ENCODE assay signal across 8 cellular contexts in the genomic region with DNA sequence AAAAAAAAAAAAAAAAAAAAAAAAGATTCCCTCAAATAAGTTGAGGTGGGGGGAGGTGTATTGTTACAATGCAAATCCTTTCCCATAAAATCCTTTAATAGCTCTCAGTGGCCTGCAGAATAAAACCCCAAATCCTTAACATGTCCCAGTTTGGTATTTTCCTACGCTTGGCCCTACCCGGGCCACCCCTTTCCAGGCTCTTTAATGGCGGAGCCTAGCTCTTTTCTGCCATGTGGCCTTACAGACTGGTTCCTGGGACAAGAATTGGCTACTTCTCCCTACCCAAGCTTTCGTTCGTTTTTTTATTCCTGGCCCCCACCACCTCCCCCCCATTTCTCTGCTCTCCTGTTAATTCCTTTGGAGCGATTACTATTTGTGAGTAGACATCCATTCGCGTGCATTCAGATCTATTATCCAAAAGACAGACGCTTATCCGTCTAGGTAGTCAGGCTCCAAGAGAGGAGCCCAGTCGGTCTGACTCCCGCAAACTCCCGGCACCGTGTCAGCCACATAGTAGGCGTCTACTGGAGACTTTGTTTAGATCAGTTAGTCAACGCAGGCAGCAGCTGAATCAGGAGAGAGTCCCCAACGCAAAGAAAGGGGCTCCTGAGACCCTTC. TPM values are rescaled to one million over a fixed set of nuclear protein-coding genes. Genes with fewer than 3 reads are reported as not detected.
DNase-seq lines count a peak whose midpoint lies in the region; ATAC-seq and TF ChIP-seq lines count a peak whose summit lies in the region.

No MANE protein-coding gene starts in this region.

- ATAC-seq in GM18502 (IDR thresholded peaks at IDR 0.05; ENCODE audit: poor library complexity, unreplicated experiment) = no peak

- no peaks in the 10 kb centered on the region for H3K9me3 ChIP-seq in SJSA1 (replicated peaks)

- peaks cover 36% of the 10 kb centered on the region for H3K4me1 ChIP-seq in SJSA1 (replicated peaks)

- peak overlapping the region; percentile 81 for H3K4me3 ChIP-seq in GM12864 (ENCODE audit: low read depth, low read length)
- peak overlapping the region; percentile 70 for H3K4me3 ChIP-seq in SJSA1
- peak overlapping the region; percentile 93 for H3K4me3 ChIP-seq in fibroblast of mammary gland (ENCODE audit: control insufficient read depth, low read depth, low read length)

- peak overlapping the region; percentile 97 for H3K4me3 Mint-ChIP-seq in progenitor cell of endocrine pancreas (ENCODE audit: low read depth)

- DNase-seq in GM12864 (ENCODE audit: low read depth) (no peak), SJSA1 (ENCODE audit: low read depth in 1 of 2, low spot score in 2 of 2) (no peak), fibroblast of mammary gland (ENCODE audit: low read depth) (no peak), progenitor cell of endocrine pancreas (ENCODE audit: low spot score, unreplicated experiment) (no peak), posterior cingulate gyrus (no peak), G401 (ENCODE audit: low spot score) (no peak), HK-2 (ENCODE audit: unreplicated experiment) (no peak)

- TF ChIP-seq CTCF in GM12864 (IDR thresholded peaks at IDR 0.05; ENCODE audit: low read depth, low read length, missing control alignments) (no peak), fibroblast of mammary gland (conservative IDR thresholded peaks at IDR 0.05; ENCODE audit: control insufficient read depth, insufficient read depth, low read depth, low read length) (no peak), progenitor cell of endocrine pancreas (IDR thresholded peaks at IDR 0.05; ENCODE audit: unreplicated experiment) (no peak)

- H3K27ac Mint-ChIP-seq in progenitor cell of endocrine pancreas = peak overlapping the region; percentile 98

- no peaks in the 10 kb centered on the region for H3K27me3 ChIP-seq in SJSA1 (replicated peaks)

- H3K9me3 Mint-ChIP-seq in progenitor cell of endocrine pancreas (ENCODE audit: low read depth) = no peaks in the 10 kb centered on the region

- no peaks in the 10 kb centered on the region for H3K36me3 Mint-ChIP-seq in progenitor cell of endocrine pancreas (ENCODE audit: insufficient read depth)

- no peaks in the 10 kb centered on the region for H3K27me3 Mint-ChIP-seq in progenitor cell of endocrine pancreas

- H3K36me3 ChIP-seq in SJSA1 = peaks cover 20% of the 10 kb centered on the region

- intact Hi-C loops in posterior cingulate gyrus (cut with DNase I) = loop anchor here (10.0 kb wide), 3 partner anchors 53 to 317 kb away; partner anchors contain the start of genes ACD, C16orf86, ENKD1 and PARD6A

- H3K4me1 Mint-ChIP-seq in progenitor cell of endocrine pancreas (ENCODE audit: low read depth) = peaks cover 32% of the 10 kb centered on the region

- in situ Hi-C loops in G401 (cut with HindIII; ENCODE audit: low sequenced_read_pairs) = no loop called here

- no peak overlapping the region for H3K27ac ChIP-seq in SJSA1

RNA-seq across cellular contexts. Expression of gene THAP11, which starts 0.8 kb away (rescaled TPM):
- 45.2 and 50.7 TPM in 2 replicates for total RNA-seq in SJSA1 (2014; rRNA removed; shearing (Covaris generic))
- 28.6 and 32.0 TPM in 2 replicates for total RNA-seq in progenitor cell of endocrine pancreas
- 38.6 and 50.8 TPM in 2 replicates for total RNA-seq in G401 (2014; rRNA removed; shearing (Covaris generic))

RNA-seq across cellular contexts. Expression of gene NUTF2, which starts 5.4 kb away (rescaled TPM):
- total RNA-seq in SJSA1 (2014; rRNA removed; shearing (Covaris generic)) = 39.3 and 101 TPM in 2 replicates
- total RNA-seq in progenitor cell of endocrine pancreas = 167 and 177 TPM in 2 replicates
- 419 and 444 TPM in 2 replicates for total RNA-seq in G401 (2014; rRNA removed; shearing (Covaris generic))

RNA-seq across cellular contexts. Expression of gene CENPT, which starts 6.2 kb away (rescaled TPM):
- total RNA-seq in SJSA1 (2014; rRNA removed; shearing (Covaris generic)) = 22.4 and 31.9 TPM in 2 replicates
- 76.2 and 80.6 TPM in 2 replicates for total RNA-seq in progenitor cell of endocrine pancreas
- total RNA-seq in G401 (2014; rRNA removed; shearing (Covaris generic)) = 27.6 and 41.8 TPM in 2 replicates

RNA-seq across cellular contexts. Expression of gene EDC4, which starts 31.5 kb away (rescaled TPM):
- total RNA-seq in SJSA1 (2014; rRNA removed; shearing (Covaris generic)) = 52.2 and 76.1 TPM in 2 replicates
- total RNA-seq in progenitor cell of endocrine pancreas = 96.8 and 110 TPM in 2 replicates
- 40.0 and 80.9 TPM in 2 replicates for total RNA-seq in G401 (2014; rRNA removed; shearing (Covaris generic))

RNA-seq across cellular contexts. Expression of gene TSNAXIP1, which starts 34.6 kb away (rescaled TPM):
- total RNA-seq in SJSA1 (2014; rRNA removed; shearing (Covaris generic)) = 0.03 and 1.00 TPM in 2 replicates
- 12.3 and 14.5 TPM in 2 replicates for total RNA-seq in progenitor cell of endocrine pancreas
- total RNA-seq in G401 (2014; rRNA removed; shearing (Covaris generic)) = 0.49 and 0.95 TPM in 2 replicates
